ENCODE assay signal across 16 cellular contexts in the genomic region with DNA sequence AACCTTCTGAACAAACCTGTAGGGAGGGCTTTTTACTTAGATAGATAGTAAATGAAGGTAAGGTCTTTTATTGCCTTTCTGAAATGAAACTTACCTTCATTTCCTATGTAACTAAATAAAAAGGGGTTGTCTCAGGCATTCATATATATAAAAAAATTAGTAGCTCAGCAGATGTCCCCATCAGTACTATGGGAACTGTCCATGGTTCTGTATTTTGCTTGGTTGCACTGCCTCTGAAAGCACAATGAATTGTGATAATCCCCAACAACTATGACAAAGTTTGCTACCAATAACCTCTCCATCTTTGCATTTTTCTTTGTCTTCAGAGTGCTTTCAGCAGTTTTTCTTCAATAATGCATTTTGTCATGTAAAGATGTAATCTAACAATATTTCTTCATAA.
DNase-seq lines count a peak whose midpoint lies in the region; ATAC-seq, FAIRE-seq and TF ChIP-seq lines count a peak whose summit lies in the region.
"Had no signal": no experiment of that assay in that cellular context is flagged by ENCODE, and none has a peak within 500 bp of the region (broad histone marks: within the 10 kb centered on the region; RNA-seq: fewer than 3 reads in every experiment).

No MANE protein-coding gene starts in this region.

- no peaks in the 10 kb centered on the region for H3K4me1 ChIP-seq in DND-41 (ENCODE audit: insufficient read depth, low read length)
- no peaks in the 10 kb centered on the region for H3K4me1 ChIP-seq in GM12878 (ENCODE audit: control insufficient read depth, insufficient read depth, low read length)

- no peaks in the 10 kb centered on the region for H3K79me2 ChIP-seq in DND-41 (ENCODE audit: insufficient read depth, low read length)
- H3K79me2 ChIP-seq in GM12878 (ENCODE audit: control insufficient read depth, insufficient read depth, low read length): no peaks in the 10 kb centered on the region

- H4K20me1 ChIP-seq in DND-41 (ENCODE audit: insufficient read depth, low read length): no peaks in the 10 kb centered on the region
- no peaks in the 10 kb centered on the region for H4K20me1 ChIP-seq in GM12878 (ENCODE audit: control insufficient read depth, insufficient read depth)

- no peak for FAIRE-seq in GM12878 (lab: Jason Lieb, UNC)
- FAIRE-seq: frontal cortex, G401.6, keratinocyte had no signal

- no peak for TF ChIP-seq POLR2A in GM12878 (IDR thresholded peaks at IDR 0.05; ENCODE audit: low read depth, low read length)

- no peak for TF ChIP-seq RAD21 in GM12878 (IDR thresholded peaks at IDR 0.05; ENCODE audit: insufficient read depth, low read depth, low read length)

- no peak for TF ChIP-seq EP300 in GM12878 (IDR thresholded peaks at IDR 0.05; ENCODE audit: borderline replicate concordance in 1 of 2, control insufficient read depth in 1 of 2, low read depth in 2 of 2, low read length in 2 of 2)

- H3K9ac ChIP-seq in DND-41 (ENCODE audit: low read depth, low read length): no peak overlapping the region
- H3K9ac ChIP-seq in GM12878 (ENCODE audit: control insufficient read depth, insufficient read depth, low read length): no peak overlapping the region

- in situ Hi-C loops in GM12878 (cut with MboI): no loop called here

- no peak overlapping the region for H3K27ac ChIP-seq in DND-41 (ENCODE audit: low read length)
- no peak overlapping the region for H3K27ac ChIP-seq in GM12878 (ENCODE audit: control insufficient read depth, insufficient read depth)
- H3K27ac ChIP-seq: C4-2B had no signal

- no peak overlapping the region for H3K4me2 ChIP-seq in DND-41 (ENCODE audit: insufficient read depth, low read length)
- no peak overlapping the region for H3K4me2 ChIP-seq in GM12878 (ENCODE audit: control insufficient read depth, insufficient read depth)

- no peak for DNase-seq in DND-41
- peak; percentile 36 for DNase-seq in M059J (ENCODE audit: low read depth)
- DNase-seq in GM12878 (ENCODE audit: low read depth, low spot score): no peak
- DNase-seq in kidney tubule cell (ENCODE audit: low spot score): peak; percentile 20
- DNase-seq in NCI-H345 (lab: John Stamatoyannopoulos, UW): no peak
- no peak for DNase-seq in NCI-H1436 (lab: John Stamatoyannopoulos, UW)
- DNase-seq: activated naive CD8-positive, alpha-beta T cell treated with anti-CD3 and anti-CD28 coated beads for 36 hours; NCI-H2029; right cardiac atrium; stimulated activated naive CD8-positive, alpha-beta T cell treated with anti-CD3 and anti-CD28 coated beads, Interleukin-15, Interleukin-2, amounts not matched to agents 100 U/mL and 50 U/mL, for 24 hours had no signal

- RAD21 ChIA-PET in GM12878 (lab: Charles Lee; ENCODE audit: unreplicated experiment): no interaction called here

- H3K9me3 ChIP-seq in DND-41 (ENCODE audit: insufficient read depth, low read length, severe bottlenecking): no peaks in the 10 kb centered on the region
- no peaks in the 10 kb centered on the region for H3K9me3 ChIP-seq in GM12878 (replicated peaks; ENCODE audit: control insufficient read depth, insufficient read depth, low read length)

- H3K4me3 ChIP-seq in DND-41 (ENCODE audit: low read depth in 1 of 2, low read length in 2 of 2) (no peak overlapping the region), GM12878 (no peak overlapping the region)

- CTCF ChIA-PET in GM12878 (lab: Yijun Ruan, JAX): interaction anchor here (0.6 kb wide), 2 partner anchors 58 to 75 kb away, joined by 3 read pairs; no protein-coding TSS in a partner anchor

- intact Hi-C loops in GM12878 (cut with micrococcal nuclease; ENCODE audit: unreplicated experiment): no loop called here

- H3K27me3 ChIP-seq in DND-41 (ENCODE audit: insufficient read depth, low read length, poor library complexity): no peaks in the 10 kb centered on the region
- no peaks in the 10 kb centered on the region for H3K27me3 ChIP-seq in GM12878 (replicated peaks in 1 of 2; ENCODE audit: control insufficient read depth in 2 of 2, insufficient read depth in 2 of 2, low read length in 1 of 2)

- SMC1A ChIA-PET in GM12878 (lab: Charles Lee; ENCODE audit: uncharacterized antibody, unreplicated experiment): no interaction called here

- BruUV-seq in GM12878 (replicated peaks; lab: Mats Ljungman, UMichigan): no TSS peak

- no peak for TF ChIP-seq CTCF in DND-41 (IDR thresholded peaks at IDR 0.05; ENCODE audit: borderline replicate concordance, extremely low read depth, low read length, poor library complexity, severe bottlenecking)
- TF ChIP-seq CTCF in GM12878 (IDR thresholded peaks at IDR 0.05 in 2 of 3, conservative IDR thresholded peaks at IDR 0.05 in 1 of 3; ENCODE audit: control insufficient read depth in 2 of 3, extremely low read depth in 1 of 3, insufficient read depth in 1 of 3, low read depth in 3 of 3, low read length in 3 of 3): no peak

- H3K36me3 ChIP-seq in DND-41 (ENCODE audit: insufficient read depth, low read length) (no peaks in the 10 kb centered on the region), GM12878 (ENCODE audit: control insufficient read depth in 2 of 2, insufficient read depth in 2 of 2, low read length in 1 of 2) (no peaks in the 10 kb centered on the region)

- ATAC-seq in DND-41 (ENCODE audit: insufficient read depth, low read depth) (peak; percentile 44; the same call in 1 of the 3 replicates), GM12878 (no peak), HG02970 (IDR thresholded peaks at IDR 0.05; ENCODE audit: low FRiP score, unreplicated experiment) (no peak), HG02981 (IDR thresholded peaks at IDR 0.05; ENCODE audit: unreplicated experiment) (no peak)
- ATAC-seq: right cardiac atrium; stimulated activated naive CD8-positive, alpha-beta T cell treated with anti-CD3 and anti-CD28 coated beads, Interleukin-15, Interleukin-2, amounts not matched to agents 100 U/mL and 50 U/mL, for 24 hours had no signal

- H2AFZ ChIP-seq in DND-41 (ENCODE audit: low read depth, low read length) (no peak overlapping the region), GM12878 (ENCODE audit: control insufficient read depth, low read depth, low read length) (no peak overlapping the region)

- POLR2A ChIA-PET in GM12878 (lab: Charles Lee): no interaction called here

TF ChIP-seq in GM12878, 131 proteins besides CTCF, POLR2A, EP300 and RAD21:
- TF ChIP-seq NFYA (IDR thresholded peaks at IDR 0.05; ENCODE audit: borderline replicate concordance, low read depth, low read length) (no peak), STAT1 (conservative IDR thresholded peaks at IDR 0.05) (no peak), GABPA (IDR thresholded peaks at IDR 0.05; ENCODE audit: low read depth) (no peak), SREBF2 (IDR thresholded peaks at IDR 0.05; ENCODE audit: low read length) (no peak), RAD51 (IDR thresholded peaks at IDR 0.05) (no peak), TBL1XR1 (IDR thresholded peaks at IDR 0.05; ENCODE audit: low read depth, low read length) (no peak)
- TF ChIP-seq, protein P1, sequence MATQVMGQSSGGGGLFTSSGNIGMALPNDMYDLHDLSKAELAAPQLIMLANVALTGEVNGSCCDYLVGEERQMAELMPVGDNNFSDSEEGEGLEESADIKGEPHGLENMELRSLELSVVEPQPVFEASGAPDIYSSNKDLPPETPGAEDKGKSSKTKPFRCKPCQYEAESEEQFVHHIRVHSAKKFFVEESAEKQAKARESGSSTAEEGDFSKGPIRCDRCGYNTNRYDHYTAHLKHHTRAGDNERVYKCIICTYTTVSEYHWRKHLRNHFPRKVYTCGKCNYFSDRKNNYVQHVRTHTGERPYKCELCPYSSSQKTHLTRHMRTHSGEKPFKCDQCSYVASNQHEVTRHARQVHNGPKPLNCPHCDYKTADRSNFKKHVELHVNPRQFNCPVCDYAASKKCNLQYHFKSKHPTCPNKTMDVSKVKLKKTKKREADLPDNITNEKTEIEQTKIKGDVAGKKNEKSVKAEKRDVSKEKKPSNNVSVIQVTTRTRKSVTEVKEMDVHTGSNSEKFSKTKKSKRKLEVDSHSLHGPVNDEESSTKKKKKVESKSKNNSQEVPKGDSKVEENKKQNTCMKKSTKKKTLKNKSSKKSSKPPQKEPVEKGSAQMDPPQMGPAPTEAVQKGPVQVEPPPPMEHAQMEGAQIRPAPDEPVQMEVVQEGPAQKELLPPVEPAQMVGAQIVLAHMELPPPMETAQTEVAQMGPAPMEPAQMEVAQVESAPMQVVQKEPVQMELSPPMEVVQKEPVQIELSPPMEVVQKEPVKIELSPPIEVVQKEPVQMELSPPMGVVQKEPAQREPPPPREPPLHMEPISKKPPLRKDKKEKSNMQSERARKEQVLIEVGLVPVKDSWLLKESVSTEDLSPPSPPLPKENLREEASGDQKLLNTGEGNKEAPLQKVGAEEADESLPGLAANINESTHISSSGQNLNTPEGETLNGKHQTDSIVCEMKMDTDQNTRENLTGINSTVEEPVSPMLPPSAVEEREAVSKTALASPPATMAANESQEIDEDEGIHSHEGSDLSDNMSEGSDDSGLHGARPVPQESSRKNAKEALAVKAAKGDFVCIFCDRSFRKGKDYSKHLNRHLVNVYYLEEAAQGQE (IDR thresholded peaks at IDR 0.05; ENCODE audit: low read depth, low read length): peak; percentile 80

Comparison
In these comparisons a context has a peak if more than half of its experiments do, and no peak if none do; other contexts are left out.
1. DNase-seq: peak in M059J (single experiment) and kidney tubule cell (single experiment); none in DND-41 (single experiment), GM12878 (single experiment), NCI-H345 (single experiment) and NCI-H1436 (single experiment).